10 cellular contexts compared by ENCODE assay signal in genomic region chr12:75913502-75914110, GRCh38.
DNase-seq lines count a peak whose midpoint lies in the region; ATAC-seq and TF ChIP-seq lines count a peak whose summit lies in the region.
"Had no signal": no experiment of that assay in that cellular context is flagged by ENCODE, and none has a peak within 500 bp of the region (broad histone marks: within the 10 kb centered on the region; RNA-seq: fewer than 3 reads in every experiment).

No MANE protein-coding gene starts in this region.

- intact Hi-C loops in activated CD8-positive, alpha-beta T cell treated with anti-CD3 and anti-CD28 coated beads for 36 hours (cut with micrococcal nuclease): loop anchor here (1.0 to 2.0 kb wide), 2 partner anchors 31 to 65 kb away; no protein-coding TSS in a partner anchor
- intact Hi-C loops in mucosa of descending colon (cut with DNase I, micrococcal nuclease): no loop called here

- H3K9me3 Mint-ChIP-seq in activated CD8-positive, alpha-beta T cell treated with anti-CD3 and anti-CD28 coated beads for 36 hours: peaks cover 2% of the 10 kb centered on the region
- no peaks in the 10 kb centered on the region for H3K9me3 Mint-ChIP-seq in activated CD8-positive, alpha-beta T cell treated with anti-CD3 and anti-CD28 coated beads, Interleukin-2, amount 10 ng/mL, durations not matched to agents 7 days and 5 days (ENCODE audit: insufficient read depth)
- H3K9me3 Mint-ChIP-seq in activated T-cell treated with anti-CD3 and anti-CD28 coated beads, Interleukin-2, amount 50 U/mL, for 72 hours: no peaks in the 10 kb centered on the region
- no peaks in the 10 kb centered on the region for H3K9me3 Mint-ChIP-seq in stimulated activated effector memory CD8-positive, alpha-beta T cell treated with anti-CD3 and anti-CD28 coated beads, Interleukin-12 subunit alpha, Interleukin-12 subunit beta, amount 100 ng/mL, for 72 hours

- ATAC-seq in activated CD8-positive, alpha-beta T cell treated with anti-CD3 and anti-CD28 coated beads for 36 hours: peak; percentile 94
- no peak for ATAC-seq in activated CD8-positive, alpha-beta T cell treated with anti-CD3 and anti-CD28 coated beads, Interleukin-2, amount 10 ng/mL, durations not matched to agents 7 days and 5 days
- ATAC-seq in activated T-cell treated with anti-CD3 and anti-CD28 coated beads, Interleukin-2, amount 50 U/mL, for 72 hours (replicated peaks in 1 of 2): peak; percentile 94
- peak; percentile 11 for ATAC-seq in mucosa of descending colon
- peak; percentile 90 for ATAC-seq in stimulated activated effector memory CD8-positive, alpha-beta T cell treated with anti-CD3 and anti-CD28 coated beads, Interleukin-12 subunit alpha, Interleukin-12 subunit beta, amount 100 ng/mL, for 72 hours

- peaks cover 1% of the 10 kb centered on the region for H3K36me3 Mint-ChIP-seq in activated CD8-positive, alpha-beta T cell treated with anti-CD3 and anti-CD28 coated beads for 36 hours (ENCODE audit: low read depth)
- no peaks in the 10 kb centered on the region for H3K36me3 Mint-ChIP-seq in activated CD8-positive, alpha-beta T cell treated with anti-CD3 and anti-CD28 coated beads, Interleukin-2, amount 10 ng/mL, durations not matched to agents 7 days and 5 days (ENCODE audit: low read depth)
- no peaks in the 10 kb centered on the region for H3K36me3 Mint-ChIP-seq in activated T-cell treated with anti-CD3 and anti-CD28 coated beads, Interleukin-2, amount 50 U/mL, for 72 hours (ENCODE audit: insufficient read depth in 2 of 2)
- no peaks in the 10 kb centered on the region for H3K36me3 Mint-ChIP-seq in stimulated activated effector memory CD8-positive, alpha-beta T cell treated with anti-CD3 and anti-CD28 coated beads, Interleukin-12 subunit alpha, Interleukin-12 subunit beta, amount 100 ng/mL, for 72 hours

- peaks cover 42% of the 10 kb centered on the region for H3K4me1 Mint-ChIP-seq in activated CD8-positive, alpha-beta T cell treated with anti-CD3 and anti-CD28 coated beads for 36 hours (ENCODE audit: low read depth)
- peaks cover 12% of the 10 kb centered on the region for H3K4me1 Mint-ChIP-seq in activated CD8-positive, alpha-beta T cell treated with anti-CD3 and anti-CD28 coated beads, Interleukin-2, amount 10 ng/mL, durations not matched to agents 7 days and 5 days (ENCODE audit: low read depth)
- peaks cover 36% of the 10 kb centered on the region for H3K4me1 Mint-ChIP-seq in activated T-cell treated with anti-CD3 and anti-CD28 coated beads, Interleukin-2, amount 50 U/mL, for 72 hours (ENCODE audit: low read depth)
- H3K4me1 Mint-ChIP-seq in stimulated activated effector memory CD8-positive, alpha-beta T cell treated with anti-CD3 and anti-CD28 coated beads, Interleukin-12 subunit alpha, Interleukin-12 subunit beta, amount 100 ng/mL, for 72 hours: peaks cover 22% of the 10 kb centered on the region

- no peak overlapping the region for H3K27ac ChIP-seq in RWPE1

- H3K27me3 Mint-ChIP-seq in activated CD8-positive, alpha-beta T cell treated with anti-CD3 and anti-CD28 coated beads for 36 hours: peaks cover 7% of the 10 kb centered on the region
- peaks cover 6% of the 10 kb centered on the region for H3K27me3 Mint-ChIP-seq in activated CD8-positive, alpha-beta T cell treated with anti-CD3 and anti-CD28 coated beads, Interleukin-2, amount 10 ng/mL, durations not matched to agents 7 days and 5 days (ENCODE audit: low read depth)
- peaks cover 11% of the 10 kb centered on the region for H3K27me3 Mint-ChIP-seq in activated T-cell treated with anti-CD3 and anti-CD28 coated beads, Interleukin-2, amount 50 U/mL, for 72 hours (ENCODE audit: low read depth)

- DNase-seq in activated CD8-positive, alpha-beta T cell treated with anti-CD3 and anti-CD28 coated beads for 36 hours: peak; percentile 82
- DNase-seq in activated CD8-positive, alpha-beta T cell treated with anti-CD3 and anti-CD28 coated beads, Interleukin-2, amount 10 ng/mL, durations not matched to agents 7 days and 5 days: no peak
- DNase-seq in activated T-cell treated with anti-CD3 and anti-CD28 coated beads, Interleukin-2, amount 50 U/mL, for 72 hours: peak; percentile 39 to 51
- DNase-seq in mucosa of descending colon (no peak), NCI-H1694 (lab: John Stamatoyannopoulos, UW) (no peak), RWPE1 (ENCODE audit: low spot score) (no peak), Kasumi-1 (lab: John Stamatoyannopoulos, UW) (no peak)
- peak in 1 of 2 donors; percentile 58 for DNase-seq in stimulated activated effector memory CD8-positive, alpha-beta T cell treated with anti-CD3 and anti-CD28 coated beads, Interleukin-12 subunit alpha, Interleukin-12 subunit beta, amount 100 ng/mL, for 72 hours (ENCODE audit: low spot score in 2 of 2)
- DNase-seq: AML-193, foreskin fibroblast had no signal

- POLR2A ChIA-PET in activated CD8-positive, alpha-beta T cell treated with anti-CD3 and anti-CD28 coated beads for 36 hours (lab: Charles Lee): interaction anchor here (0.5 to 5.7 kb wide), 7 partner anchors 16 to 118 kb away, joined by 3 to 30 read pairs (median 3); partner anchors contain the start of gene PHLDA1
- POLR2A ChIA-PET in activated CD8-positive, alpha-beta T cell treated with anti-CD3 and anti-CD28 coated beads, Interleukin-2, amount 10 ng/mL, durations not matched to agents 7 days and 5 days (lab: Charles Lee): interaction anchor here (0.5 to 1.3 kb wide), 2 partner anchors 74 to 118 kb away, joined by 3 to 5 read pairs; partner anchors contain the start of gene PHLDA1
- POLR2A ChIA-PET in RWPE1 (lab: Yijun Ruan, JAX; ENCODE audit: low non-redundant PET): interaction anchor here (0.6 kb wide), 1 partner anchor 43 kb away, joined by 3 read pairs; no protein-coding TSS in a partner anchor

- H3K36me3 ChIP-seq in mucosa of descending colon (ENCODE audit: low read depth): no peaks in the 10 kb centered on the region

- no peaks in the 10 kb centered on the region for H3K9me3 ChIP-seq in mucosa of descending colon

- TF ChIP-seq CTCF in activated CD8-positive, alpha-beta T cell treated with anti-CD3 and anti-CD28 coated beads for 36 hours (IDR thresholded peaks at IDR 0.05): no peak
- TF ChIP-seq CTCF in mucosa of descending colon (IDR thresholded peaks at IDR 0.05) (no peak), RWPE1 (conservative IDR thresholded peaks at IDR 0.05; ENCODE audit: low read depth) (no peak)

- H3K4me1 ChIP-seq in mucosa of descending colon (ENCODE audit: low read depth): no peaks in the 10 kb centered on the region

- H3K27ac Mint-ChIP-seq in activated CD8-positive, alpha-beta T cell treated with anti-CD3 and anti-CD28 coated beads for 36 hours: peak overlapping the region; percentile 67
- H3K27ac Mint-ChIP-seq in activated CD8-positive, alpha-beta T cell treated with anti-CD3 and anti-CD28 coated beads, Interleukin-2, amount 10 ng/mL, durations not matched to agents 7 days and 5 days: no peak overlapping the region
- H3K27ac Mint-ChIP-seq in activated T-cell treated with anti-CD3 and anti-CD28 coated beads, Interleukin-2, amount 50 U/mL, for 72 hours: no peak overlapping the region
- no peak overlapping the region for H3K27ac Mint-ChIP-seq in stimulated activated effector memory CD8-positive, alpha-beta T cell treated with anti-CD3 and anti-CD28 coated beads, Interleukin-12 subunit alpha, Interleukin-12 subunit beta, amount 100 ng/mL, for 72 hours

- H3K4me3 Mint-ChIP-seq in activated CD8-positive, alpha-beta T cell treated with anti-CD3 and anti-CD28 coated beads for 36 hours: no peak overlapping the region
- no peak overlapping the region for H3K4me3 Mint-ChIP-seq in activated CD8-positive, alpha-beta T cell treated with anti-CD3 and anti-CD28 coated beads, Interleukin-2, amount 10 ng/mL, durations not matched to agents 7 days and 5 days
- peak overlapping the region; percentile 11 to 31 for H3K4me3 Mint-ChIP-seq in activated T-cell treated with anti-CD3 and anti-CD28 coated beads, Interleukin-2, amount 50 U/mL, for 72 hours
- H3K4me3 Mint-ChIP-seq in stimulated activated effector memory CD8-positive, alpha-beta T cell treated with anti-CD3 and anti-CD28 coated beads, Interleukin-12 subunit alpha, Interleukin-12 subunit beta, amount 100 ng/mL, for 72 hours: no peak overlapping the region

- no peak overlapping the region for H3K4me3 ChIP-seq in mucosa of descending colon

- CTCF ChIA-PET in activated CD8-positive, alpha-beta T cell treated with anti-CD3 and anti-CD28 coated beads for 36 hours (lab: Charles Lee): interaction anchor here (1.7 to 1.8 kb wide), 2 partner anchors 10 to 14 kb away, joined by 5 read pairs; no protein-coding TSS in a partner anchor
- CTCF ChIA-PET in activated CD8-positive, alpha-beta T cell treated with anti-CD3 and anti-CD28 coated beads, Interleukin-2, amount 10 ng/mL, durations not matched to agents 7 days and 5 days (lab: Charles Lee): interaction anchor here (1.4 kb wide), 1 partner anchor 19 kb away, joined by 4 read pairs; no protein-coding TSS in a partner anchor
- CTCF ChIA-PET in RWPE1 (lab: Yijun Ruan, JAX): no interaction called here

Comparison
In these comparisons a context has a peak if more than half of its experiments do, and no peak if none do; other contexts are left out.
1. DNase-seq: peak in activated CD8-positive, alpha-beta T cell treated with anti-CD3 and anti-CD28 coated beads for 36 hours (single experiment) and activated T-cell treated with anti-CD3 and anti-CD28 coated beads, Interleukin-2, amount 50 U/mL, for 72 hours (2 of 2); none in activated CD8-positive, alpha-beta T cell treated with anti-CD3 and anti-CD28 coated beads, Interleukin-2, amount 10 ng/mL, durations not matched to agents 7 days and 5 days (single experiment), mucosa of descending colon (0 of 3), NCI-H1694 (single experiment), RWPE1 (single experiment) and Kasumi-1 (0 of 2).
2. H3K4me3 Mint-ChIP-seq: peak in activated T-cell treated with anti-CD3 and anti-CD28 coated beads, Interleukin-2, amount 50 U/mL, for 72 hours (2 of 2); none in activated CD8-positive, alpha-beta T cell treated with anti-CD3 and anti-CD28 coated beads for 36 hours (single experiment), activated CD8-positive, alpha-beta T cell treated with anti-CD3 and anti-CD28 coated beads, Interleukin-2, amount 10 ng/mL, durations not matched to agents 7 days and 5 days (single experiment) and stimulated activated effector memory CD8-positive, alpha-beta T cell treated with anti-CD3 and anti-CD28 coated beads, Interleukin-12 subunit alpha, Interleukin-12 subunit beta, amount 100 ng/mL, for 72 hours (single experiment).